Comparison of ENCODE assay signal across 19 cellular contexts in the genomic region with DNA sequence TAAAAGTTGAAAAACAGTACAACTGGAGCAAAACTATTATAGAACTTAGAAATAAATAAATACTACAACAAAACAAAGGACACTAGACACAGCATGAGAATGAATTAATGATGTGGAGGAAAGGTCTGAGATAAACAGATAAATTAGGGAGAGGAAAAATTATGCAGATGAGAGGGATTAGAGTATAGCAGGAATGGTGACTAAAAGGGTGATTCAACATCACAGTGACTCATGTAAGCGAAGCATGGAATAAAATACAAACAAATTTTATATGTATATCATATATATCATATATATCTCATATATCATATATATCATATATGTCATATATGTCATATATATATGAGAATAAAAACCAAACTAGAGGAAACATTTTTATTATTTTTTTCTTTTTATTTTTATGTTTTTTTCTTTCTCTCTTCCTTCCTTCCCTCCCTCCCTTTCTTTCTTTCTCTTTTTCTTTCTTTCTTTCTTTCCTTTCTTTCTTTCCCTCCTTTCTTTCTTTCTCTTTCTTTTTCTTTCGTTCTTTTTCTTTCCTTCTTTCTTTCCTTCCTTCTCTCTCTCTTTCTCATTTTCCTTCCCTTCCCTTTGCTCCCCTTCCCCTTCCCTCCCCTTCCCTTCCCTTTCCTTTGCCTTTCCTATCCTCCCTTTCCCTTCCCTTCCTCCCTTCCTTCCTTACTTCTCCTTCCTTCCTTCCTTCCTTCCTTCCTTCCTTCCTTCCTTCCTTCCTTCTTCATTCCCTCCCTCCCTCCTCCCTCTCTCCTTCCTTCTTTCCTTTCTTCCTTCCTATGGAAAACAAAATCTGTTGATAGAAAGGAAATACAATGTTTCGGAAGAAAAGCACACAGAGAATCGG.
"Had no signal": no experiment of that assay in that cellular context is flagged by ENCODE, and none has a peak within 500 bp of the region (broad histone marks: within the 10 kb centered on the region; RNA-seq: fewer than 3 reads in every experiment).

No MANE protein-coding gene starts in this region.

- H3K27me3 ChIP-seq: gastrocnemius medialis, left lung, right atrium auricular region, stomach, transverse colon had no signal

- H3K27ac Mint-ChIP-seq: dendritic cell treated with granulocyte-macrophage colony-stimulating factor and Interleukin-4, amounts not matched to agents 40 ng/mL and 50 ng/mL, for 4 days; effector memory CD8-positive, alpha-beta T cell; memory B cell; mesothelial cell of epicardium; natural killer cell had no signal

- H3K4me3 Mint-ChIP-seq: dendritic cell treated with granulocyte-macrophage colony-stimulating factor and Interleukin-4, amounts not matched to agents 40 ng/mL and 50 ng/mL, for 4 days; effector memory CD8-positive, alpha-beta T cell; memory B cell; mesothelial cell of epicardium; natural killer cell; neural crest cell had no signal

- H3K4me1 Mint-ChIP-seq: memory B cell, mesothelial cell of epicardium, natural killer cell, neural crest cell had no signal

- H3K4me3 ChIP-seq: gastrocnemius medialis, left lung, lower lobe of right lung, right atrium auricular region, stomach, thoracic aorta, transverse colon had no signal

- H3K36me3 Mint-ChIP-seq: memory B cell, mesothelial cell of epicardium, natural killer cell had no signal

- H3K4me1 ChIP-seq: gastrocnemius medialis, left lung, lower lobe of right lung, right atrium auricular region, stomach, transverse colon had no signal

- H3K27ac ChIP-seq: gastrocnemius medialis, left lung, lower lobe of right lung, right atrium auricular region, stomach, thoracic aorta, transverse colon had no signal

- H3K9me3 ChIP-seq: gastrocnemius medialis, left lung, lower lobe of right lung, right atrium auricular region, stomach, thoracic aorta, transverse colon had no signal

- ATAC-seq: effector memory CD8-positive, alpha-beta T cell; gastrocnemius medialis; left lung; lower lobe of right lung; natural killer cell had no signal

- DNase-seq: effector memory CD8-positive, alpha-beta T cell; gastrocnemius medialis; glutamatergic neuron; left lung; lower lobe of right lung; natural killer cell; posterior cingulate gyrus; small intestine; stimulated activated CD4-positive, alpha-beta T cell treated with anti-CD3 and anti-CD28 coated beads, Interleukin-12 subunit alpha, Interleukin-12 subunit beta, amount 100 ng/mL, for 4 hours; stimulated activated naive CD4-positive, alpha-beta T cell; stomach; substantia nigra; transverse colon had no signal

- H3K36me3 ChIP-seq: gastrocnemius medialis, left lung, lower lobe of right lung, right atrium auricular region, stomach, thoracic aorta, transverse colon had no signal

- H3K27me3 Mint-ChIP-seq: dendritic cell treated with granulocyte-macrophage colony-stimulating factor and Interleukin-4, amounts not matched to agents 40 ng/mL and 50 ng/mL, for 4 days; effector memory CD8-positive, alpha-beta T cell; memory B cell had no signal
